Comparison of ENCODE assay signal across 11 cellular contexts in genomic region chr5:37838933-37839341, GRCh38. TPM values are rescaled to one million over a fixed set of nuclear protein-coding genes. Genes with fewer than 3 reads are reported as not detected.
DNase-seq lines count a peak whose midpoint lies in the region; ATAC-seq, FAIRE-seq and TF ChIP-seq lines count a peak whose summit lies in the region.
"Had no signal": no experiment of that assay in that cellular context is flagged by ENCODE, and none has a peak within 500 bp of the region (broad histone marks: within the 10 kb centered on the region; RNA-seq: fewer than 3 reads in every experiment).

No MANE protein-coding gene starts in this region.

- peak overlapping the region; percentile 80 for H2AFZ ChIP-seq in keratinocyte (ENCODE audit: control insufficient read depth, low read length)

- H3K9ac ChIP-seq in keratinocyte (ENCODE audit: control insufficient read depth, extremely low read depth, insufficient read depth, low read length) = peak overlapping the region; percentile 81

- H3K4me3 Mint-ChIP-seq in activated CD4-positive, alpha-beta T cell treated with anti-CD3 and anti-CD28 coated beads, Interleukin-2, amount 10 ng/mL, durations not matched to agents 7 days and 5 days = no peak overlapping the region
- H3K4me3 Mint-ChIP-seq in stimulated activated naive B cell treated with anti-CD40 and anti-IgM and Interleukin-4, amounts not matched to agents 10 μg/mL and 1 μg/mL and 100 μg/mL, for 72 hours = peak overlapping the region in 1 of 2 donors; percentile 28

- POLR2A ChIA-PET in activated CD4-positive, alpha-beta T cell treated with anti-CD3 and anti-CD28 coated beads, Interleukin-2, amount 10 ng/mL, durations not matched to agents 7 days and 5 days (lab: Charles Lee) = no interaction called here

- peak overlapping the region; percentile 41 for H3K27ac Mint-ChIP-seq in activated CD4-positive, alpha-beta T cell treated with anti-CD3 and anti-CD28 coated beads, Interleukin-2, amount 10 ng/mL, durations not matched to agents 7 days and 5 days
- H3K27ac Mint-ChIP-seq in stimulated activated naive B cell treated with anti-CD40 and anti-IgM and Interleukin-4, amounts not matched to agents 10 μg/mL and 1 μg/mL and 100 μg/mL, for 72 hours = peak overlapping the region; percentile 77
- H3K27ac Mint-ChIP-seq: CD14-positive monocyte had no signal

- FAIRE-seq in keratinocyte (lab: Jason Lieb, UNC) = peak; percentile 58

- H3K36me3 Mint-ChIP-seq in activated CD4-positive, alpha-beta T cell treated with anti-CD3 and anti-CD28 coated beads, Interleukin-2, amount 10 ng/mL, durations not matched to agents 7 days and 5 days (ENCODE audit: low read depth) = no peaks in the 10 kb centered on the region
- H3K36me3 Mint-ChIP-seq in stimulated activated naive B cell treated with anti-CD40 and anti-IgM and Interleukin-4, amounts not matched to agents 10 μg/mL and 1 μg/mL and 100 μg/mL, for 72 hours = peaks cover 0 to 4% of the 10 kb centered on the region in 2 donors

- peak overlapping the region; percentile 96 for H3K4me2 ChIP-seq in keratinocyte (ENCODE audit: control insufficient read depth, extremely low read depth, insufficient read depth, low read depth, low read length)

- DNase-seq in activated CD4-positive, alpha-beta T cell treated with anti-CD3 and anti-CD28 coated beads, Interleukin-2, amount 10 ng/mL, durations not matched to agents 7 days and 5 days = no peak
- no peak for DNase-seq in activated CD4-positive, alpha-beta T cell treated with anti-CD3 and anti-CD28 coated beads, Interleukin-2, amount 50 U/mL, for 4 hours
- DNase-seq in keratinocyte (ENCODE audit: low read depth, low spot score) (no peak), NCI-H2227 treated with DMSO at 0.1 percent for 48 hours (lab: John Stamatoyannopoulos, UW) (no peak), anterior cingulate cortex (lab: John Stamatoyannopoulos, UW) (no peak)
- no peak for DNase-seq in stimulated activated naive B cell treated with anti-CD40 and anti-IgM and Interleukin-4, amounts not matched to agents 10 μg/mL and 1 μg/mL and 100 μg/mL, for 72 hours
- DNase-seq: activated CD4-positive, alpha-beta T cell treated with anti-CD3 and anti-CD28 coated beads, Interleukin-2, amount 50 U/mL, for 48 hours had no signal

- no peaks in the 10 kb centered on the region for H3K9me3 ChIP-seq in keratinocyte (ENCODE audit: control insufficient read depth, low read depth, low read length)

- dilution Hi-C loops in keratinocyte (cut with MboI; ENCODE audit: extremely low pct_ligation_motif_present, low sequenced_read_pairs) = no loop called here

- no peaks in the 10 kb centered on the region for H3K27me3 ChIP-seq in keratinocyte (ENCODE audit: control insufficient read depth, extremely low read depth, insufficient read depth, low read length)

- H3K27me3 Mint-ChIP-seq in activated CD4-positive, alpha-beta T cell treated with anti-CD3 and anti-CD28 coated beads, Interleukin-2, amount 10 ng/mL, durations not matched to agents 7 days and 5 days = peaks cover 82% of the 10 kb centered on the region
- peaks cover 73 to 97% of the 10 kb centered on the region in 2 donors for H3K27me3 Mint-ChIP-seq in stimulated activated naive B cell treated with anti-CD40 and anti-IgM and Interleukin-4, amounts not matched to agents 10 μg/mL and 1 μg/mL and 100 μg/mL, for 72 hours

- CTCF ChIA-PET in activated CD4-positive, alpha-beta T cell treated with anti-CD3 and anti-CD28 coated beads, Interleukin-2, amount 10 ng/mL, durations not matched to agents 7 days and 5 days (lab: Charles Lee) = interaction anchor here (1.1 kb wide), 1 partner anchor 9 kb away, joined by 3 read pairs; no protein-coding TSS in a partner anchor

- no peaks in the 10 kb centered on the region for H3K9me1 ChIP-seq in keratinocyte (ENCODE audit: control insufficient read depth, extremely low read depth, insufficient read depth, low read length)

- peaks cover 57% of the 10 kb centered on the region for H3K79me2 ChIP-seq in keratinocyte (ENCODE audit: control insufficient read depth, insufficient read depth, low read length)

- peaks cover 28% of the 10 kb centered on the region for H3K4me1 Mint-ChIP-seq in activated CD4-positive, alpha-beta T cell treated with anti-CD3 and anti-CD28 coated beads, Interleukin-2, amount 10 ng/mL, durations not matched to agents 7 days and 5 days
- peaks cover 25 to 47% of the 10 kb centered on the region in 2 donors for H3K4me1 Mint-ChIP-seq in stimulated activated naive B cell treated with anti-CD40 and anti-IgM and Interleukin-4, amounts not matched to agents 10 μg/mL and 1 μg/mL and 100 μg/mL, for 72 hours

- H3K9me3 Mint-ChIP-seq in activated CD4-positive, alpha-beta T cell treated with anti-CD3 and anti-CD28 coated beads, Interleukin-2, amount 10 ng/mL, durations not matched to agents 7 days and 5 days = no peaks in the 10 kb centered on the region
- H3K9me3 Mint-ChIP-seq in stimulated activated naive B cell treated with anti-CD40 and anti-IgM and Interleukin-4, amounts not matched to agents 10 μg/mL and 1 μg/mL and 100 μg/mL, for 72 hours = no peaks in the 10 kb centered on the region

- TF ChIP-seq CTCF in WI38 (IDR thresholded peaks at IDR 0.05; ENCODE audit: low read depth, low read length) (no peak), keratinocyte (optimal IDR thresholded peaks at IDR 0.05 in 1 of 3, IDR thresholded peaks at IDR 0.05 in 1 of 3, conservative IDR thresholded peaks at IDR 0.05 in 1 of 3; ENCODE audit: extremely low read depth in 1 of 3, insufficient read depth in 2 of 3, low read length in 3 of 3) (no peak)

- H3K27ac ChIP-seq in keratinocyte (ENCODE audit: control insufficient read depth, insufficient read depth, low read length) = peak overlapping the region; percentile 61

- H3K36me3 ChIP-seq in keratinocyte (ENCODE audit: control insufficient read depth in 2 of 2, extremely low read depth in 1 of 2, insufficient read depth in 2 of 2, low read length in 2 of 2) = no peaks in the 10 kb centered on the region

- ATAC-seq in stimulated activated naive B cell treated with anti-CD40 and anti-IgM and Interleukin-4, amounts not matched to agents 10 μg/mL and 1 μg/mL and 100 μg/mL, for 72 hours (replicated peaks) = no peak
- ATAC-seq in HG03342 (IDR thresholded peaks at IDR 0.05; ENCODE audit: unreplicated experiment) = no peak

- H4K20me1 ChIP-seq in keratinocyte (ENCODE audit: control insufficient read depth, extremely low read depth, insufficient read depth, low read length) = no peaks in the 10 kb centered on the region

- peak overlapping the region; percentile 61 for H3K4me3 ChIP-seq in WI38 (ENCODE audit: low read depth, low read length)
- peak overlapping the region; percentile 55 to 91 (median 76) for H3K4me3 ChIP-seq in keratinocyte (ENCODE audit: control insufficient read depth in 2 of 3, extremely low read depth in 1 of 3, insufficient read depth in 2 of 3, low read depth in 1 of 3, low read length in 3 of 3)

- peaks cover 20% of the 10 kb centered on the region for H3K4me1 ChIP-seq in keratinocyte (ENCODE audit: control insufficient read depth, extremely low read depth, insufficient read depth, low read length)

RNA-seq across cellular contexts. Expression of gene GDNF, which starts 0.9 kb away (rescaled TPM):
- not detected for total RNA-seq in activated CD4-positive, alpha-beta T cell treated with anti-CD3 and anti-CD28 coated beads, Interleukin-2, amount 10 ng/mL, durations not matched to agents 7 days and 5 days
- 0.95 to 3.3 TPM (median 2.4 TPM) in 3 replicates for polyA plus RNA-seq in keratinocyte
- polyA plus RNA-seq in keratinocyte (2011; ENCODE audit: low read depth) = 1.3 TPM
- 1.2 and 1.9 TPM in 2 replicates for polyA plus RNA-seq in keratinocyte (2011; cell fraction: cytosol; rRNA removed)
- polyA plus RNA-seq in keratinocyte (2011; cell fraction: nucleus; rRNA removed) = 4.5 and 5.0 TPM in 2 replicates
- polyA plus RNA-seq in keratinocyte (2012; ENCODE audit: low replicate concordance) = 1.9 and 2.9 TPM in 2 replicates
- 0.59 to 3.0 TPM (median 2.3 TPM) in 3 replicates for polyA minus RNA-seq in keratinocyte
- polyA minus RNA-seq in keratinocyte (2011; cell fraction: cytosol; rRNA and poly(A)+ RNA removed) = 0.58 TPM
- polyA minus RNA-seq in keratinocyte (2011; cell fraction: nucleus; rRNA and poly(A)+ RNA removed) = 2.2 and 3.6 TPM in 2 replicates
- total RNA-seq: sciatic nerve had no signal
- polyA plus RNA-seq: CD14-positive monocyte had no signal
